Comparison of ENCODE assay signal across 1 cellular context in genomic region chr20:35992713-35993335, GRCh38.
TF ChIP-seq lines count a peak whose summit lies in the region.

No MANE protein-coding gene starts in this region.

TF ChIP-seq in K562, 482 proteins besides CTCF, POLR2A, EP300 and RAD21 (continued from another document):
- TF ChIP-seq VEZF1 (CRISPR knock-in tag; IDR thresholded peaks at IDR 0.05), result peak; percentile 30; the same call in 1 of the 2 replicates
- peak; percentile 44; the same call in 1 of the 2 replicates for TF ChIP-seq MAFK (IDR thresholded peaks at IDR 0.05; ENCODE audit: low read length)
- TF ChIP-seq GTF3C2 (IDR thresholded peaks at IDR 0.05; ENCODE audit: borderline replicate concordance, extremely low read depth, insufficient read length), result no peak
- TF ChIP-seq MYC (IDR thresholded peaks at IDR 0.05; ENCODE audit: low read depth, low read length), result 0 out of 2 replicates have a peak, but pooled peaks have one; percentile 30
- no peak for TF ChIP-seq MYC (CRISPR knock-in tag; IDR thresholded peaks at IDR 0.05; ENCODE audit: borderline replicate concordance, low read depth)
- TF ChIP-seq MAZ (CRISPR knock-in tag; conservative IDR thresholded peaks at IDR 0.05 in 1 of 2, IDR thresholded peaks at IDR 0.05 in 1 of 2), result peak in 1 of 2 experiments; percentile 40; a peak in 1 of 4 replicates
- TF ChIP-seq ARID2 (IDR thresholded peaks at IDR 0.05), result peak; percentile 52; the same call in 1 of the 2 replicates
- no peak for TF ChIP-seq CREB3 (tag; conservative IDR thresholded peaks at IDR 0.05; ENCODE audit: low read depth)
- TF ChIP-seq TCF3 (CRISPR knock-in tag; IDR thresholded peaks at IDR 0.05), result no peak
- no peak for TF ChIP-seq ZNF707 (CRISPR knock-in tag; conservative IDR thresholded peaks at IDR 0.05)
- no peak for TF ChIP-seq IRF9 (tag; IDR thresholded peaks at IDR 0.05)
- 0 out of 2 replicates have a peak, but pooled peaks have one; percentile 30 for TF ChIP-seq KLF16 (IDR thresholded peaks at IDR 0.05)
- TF ChIP-seq ZNF699 (CRISPR knock-in tag; IDR thresholded peaks at IDR 0.05; ENCODE audit: insufficient replicate concordance), result no peak
- TF ChIP-seq ZNF384 (IDR thresholded peaks at IDR 0.05; ENCODE audit: low read depth, low read length), result peak; percentile 71
- no peak for TF ChIP-seq TSC22D4 (tag; IDR thresholded peaks at IDR 0.05)
- no peak for TF ChIP-seq CEBPB (tag; IDR thresholded peaks at IDR 0.05)
- TF ChIP-seq CC2D1A (IDR thresholded peaks at IDR 0.05), result peak; percentile 29; the same call in 1 of the 2 replicates
- TF ChIP-seq MAFF (IDR thresholded peaks at IDR 0.05; ENCODE audit: low read length), result 0 out of 2 replicates have a peak, but pooled peaks have one; percentile 20
- no peak for TF ChIP-seq MCM5 (IDR thresholded peaks at IDR 0.05; ENCODE audit: low read depth)
- 0 out of 2 replicates have a peak, but pooled peaks have one; percentile 23 for TF ChIP-seq JUND (IDR thresholded peaks at IDR 0.05; ENCODE audit: borderline replicate concordance, low read depth, low read length)
- TF ChIP-seq JUND (tag; IDR thresholded peaks at IDR 0.05; ENCODE audit: borderline replicate concordance, low read depth, low read length), result no peak
- no peak for TF ChIP-seq MITF (IDR thresholded peaks at IDR 0.05)
- TF ChIP-seq TFAP4 (CRISPR knock-in tag; IDR thresholded peaks at IDR 0.05; ENCODE audit: borderline replicate concordance), result peak; percentile 59; the same call in 1 of the 2 replicates
- 0 out of 2 replicates have a peak, but pooled peaks have one; percentile 30 for TF ChIP-seq DEAF1 (CRISPR knock-in tag; IDR thresholded peaks at IDR 0.05)
- no peak for TF ChIP-seq ZBTB12 (CRISPR knock-in tag; IDR thresholded peaks at IDR 0.05)
- no peak for TF ChIP-seq MCM3 (IDR thresholded peaks at IDR 0.05)
- TF ChIP-seq RBM14 (IDR thresholded peaks at IDR 0.05; ENCODE audit: borderline replicate concordance, insufficient read depth, low read depth, low read length), result no peak
- peak; percentile 48 for TF ChIP-seq ZNF316 (IDR thresholded peaks at IDR 0.05)
- TF ChIP-seq ARID3A (IDR thresholded peaks at IDR 0.05; ENCODE audit: borderline replicate concordance, low read depth, low read length), result peak; percentile 62; the same call in 1 of the 2 replicates
- TF ChIP-seq PHTF2 (CRISPR knock-in tag; IDR thresholded peaks at IDR 0.05), result no peak
- TF ChIP-seq STAG1 (CRISPR knock-in tag; IDR thresholded peaks at IDR 0.05; ENCODE audit: borderline replicate concordance), result peak; percentile 67; the same call in 1 of the 2 replicates
